ENCODE assay signal across 18 cellular contexts in genomic region chr3:187274977-187275338, GRCh38. TPM values are rescaled to one million over a fixed set of nuclear protein-coding genes. Genes with fewer than 3 reads are reported as not detected.
DNase-seq lines count a peak whose midpoint lies in the region; ATAC-seq lines count a peak whose summit lies in the region.
"Had no signal": no experiment of that assay in that cellular context is flagged by ENCODE, and none has a peak within 500 bp of the region (broad histone marks: within the 10 kb centered on the region; RNA-seq: fewer than 3 reads in every experiment).

No MANE protein-coding gene starts in this region.

- H3K4me2 ChIP-seq in mesenchymal stem cell (ENCODE audit: low read length, poor library complexity, severe bottlenecking) = no peak overlapping the region

- H3K27ac Mint-ChIP-seq in activated naive CD8-positive, alpha-beta T cell treated with anti-CD3 and anti-CD28 coated beads for 36 hours = no peak overlapping the region
- H3K27ac Mint-ChIP-seq: dendritic cell treated with granulocyte-macrophage colony-stimulating factor and Interleukin-4, amounts not matched to agents 40 ng/mL and 50 ng/mL, for 4 days; memory B cell had no signal

- peaks cover 6% of the 10 kb centered on the region; the same call in 1 of the 2 replicates for H3K9me3 ChIP-seq in NT2/D1 (ENCODE audit: insufficient read depth, low read length)
- peaks cover 6% of the 10 kb centered on the region for H3K9me3 ChIP-seq in mesenchymal stem cell (ENCODE audit: control insufficient read depth, low read length)
- H3K9me3 ChIP-seq: neutrophil, Peyer's patch had no signal

- no peak overlapping the region for H3K14ac ChIP-seq in mesenchymal stem cell (ENCODE audit: low read length in 2 of 2)

- peaks cover 3% of the 10 kb centered on the region for H3K27me3 Mint-ChIP-seq in activated naive CD8-positive, alpha-beta T cell treated with anti-CD3 and anti-CD28 coated beads for 36 hours

- H3K27ac ChIP-seq in mesenchymal stem cell (ENCODE audit: low read length, poor library complexity, severe bottlenecking) = no peak overlapping the region
- H3K27ac ChIP-seq: neutrophil, Peyer's patch had no signal

- no peaks in the 10 kb centered on the region for H3K36me3 ChIP-seq in NT2/D1 (ENCODE audit: insufficient read depth, insufficient read length, low read length)
- peaks cover 0 to 76% of the 10 kb centered on the region in 2 experiments for H3K36me3 ChIP-seq in mesenchymal stem cell (ENCODE audit: control insufficient read depth in 1 of 2, insufficient read depth in 2 of 2, low read depth in 1 of 2, low read length in 2 of 2)
- H3K36me3 ChIP-seq: neutrophil, Peyer's patch had no signal

- no peak overlapping the region for H3K4me3 Mint-ChIP-seq in activated naive CD8-positive, alpha-beta T cell treated with anti-CD3 and anti-CD28 coated beads for 36 hours
- H3K4me3 Mint-ChIP-seq: dendritic cell treated with granulocyte-macrophage colony-stimulating factor and Interleukin-4, amounts not matched to agents 40 ng/mL and 50 ng/mL, for 4 days; memory B cell had no signal

- DNase-seq in ELR (ENCODE audit: low read depth) (peak; percentile 44), NT2/D1 (ENCODE audit: low read depth, low spot score) (peak; percentile 94), mesenchymal stem cell (no peak), NOMO-1 treated with dmso at 0.1 percent for 144 hours (lab: John Stamatoyannopoulos, UW; ENCODE audit: unreplicated experiment) (no peak)
- no peak for DNase-seq in activated naive CD8-positive, alpha-beta T cell treated with anti-CD3 and anti-CD28 coated beads for 36 hours
- DNase-seq: activated effector memory CD4-positive, alpha-beta T cell treated with anti-CD3 and anti-CD28 coated beads, Interleukin-2, amount 50 U/mL, for 16 hours; hippocampal formation; NCI-H1105; NCI-H226; Peyer's patch; trophoblast cell had no signal

- ATAC-seq in esophagus mucosa (peak; percentile 39), HG03095 (IDR thresholded peaks at IDR 0.05; ENCODE audit: unreplicated experiment) (no peak), HG03196 (IDR thresholded peaks at IDR 0.05; ENCODE audit: unreplicated experiment) (no peak)

- H3K9ac ChIP-seq in NT2/D1 (ENCODE audit: insufficient read length, low read depth) (peak overlapping the region; percentile 45), mesenchymal stem cell (ENCODE audit: low read length) (no peak overlapping the region)

- H3K4me1 ChIP-seq in NT2/D1 (ENCODE audit: insufficient read depth, insufficient read length) (peaks cover 10% of the 10 kb centered on the region), mesenchymal stem cell (ENCODE audit: control insufficient read depth, insufficient read depth, low read depth, low read length) (peaks cover 2% of the 10 kb centered on the region)
- H3K4me1 ChIP-seq: Peyer's patch had no signal

- H3K79me1 ChIP-seq in mesenchymal stem cell (replicated peaks; ENCODE audit: low read length, poor library complexity, severe bottlenecking) = no peaks in the 10 kb centered on the region

- peak overlapping the region; percentile 46 to 61 for H3K4ac ChIP-seq in mesenchymal stem cell (ENCODE audit: low read depth in 1 of 2, low read length in 2 of 2)

- H3K36me3 Mint-ChIP-seq in activated naive CD8-positive, alpha-beta T cell treated with anti-CD3 and anti-CD28 coated beads for 36 hours = peaks cover 4% of the 10 kb centered on the region
- H3K36me3 Mint-ChIP-seq: memory B cell had no signal

- peak overlapping the region; percentile 71 for H4K91ac ChIP-seq in mesenchymal stem cell (ENCODE audit: low read length)

- peak overlapping the region; percentile 61 for H2BK15ac ChIP-seq in mesenchymal stem cell (ENCODE audit: low read depth, poor library complexity, severe bottlenecking)

- H3K4me1 Mint-ChIP-seq in activated naive CD8-positive, alpha-beta T cell treated with anti-CD3 and anti-CD28 coated beads for 36 hours = no peaks in the 10 kb centered on the region
- H3K4me1 Mint-ChIP-seq: memory B cell had no signal

- H2AK5ac ChIP-seq in mesenchymal stem cell (ENCODE audit: low read length, severe bottlenecking) = no peak overlapping the region

- peaks cover 5% of the 10 kb centered on the region for H3K9me3 Mint-ChIP-seq in activated naive CD8-positive, alpha-beta T cell treated with anti-CD3 and anti-CD28 coated beads for 36 hours
- H3K9me3 Mint-ChIP-seq: memory B cell had no signal

- H2BK12ac ChIP-seq in mesenchymal stem cell (ENCODE audit: low read length in 2 of 2) = peak overlapping the region; percentile 49 to 85

- H3K4me3 ChIP-seq in NT2/D1 (ENCODE audit: insufficient read length, low read depth) (peak overlapping the region; percentile 16), mesenchymal stem cell (ENCODE audit: insufficient read depth in 1 of 2, low read depth in 1 of 2, low read length in 2 of 2) (no peak overlapping the region)
- H3K4me3 ChIP-seq: Peyer's patch had no signal

- no peak overlapping the region for H3K23ac ChIP-seq in mesenchymal stem cell (ENCODE audit: low read length in 2 of 2)

- H2BK120ac ChIP-seq in mesenchymal stem cell (ENCODE audit: low read depth, low read length) = peak overlapping the region; percentile 80

- H4K8ac ChIP-seq in mesenchymal stem cell (ENCODE audit: low read length) = peak overlapping the region; percentile 70

- H3K27me3 ChIP-seq in NT2/D1 (ENCODE audit: insufficient read depth, insufficient read length) = no peaks in the 10 kb centered on the region
- no peaks in the 10 kb centered on the region for H3K27me3 ChIP-seq in mesenchymal stem cell (ENCODE audit: control insufficient read depth in 1 of 2, insufficient read depth in 1 of 2, low read length in 2 of 2)
- H3K27me3 ChIP-seq: Peyer's patch had no signal

- 30% methylated on average over 5 of the region's 5 CpGs for WGBS in mesenchymal stem cell

- H2BK5ac ChIP-seq in mesenchymal stem cell (ENCODE audit: low read depth, low read length, poor library complexity, severe bottlenecking) = no peak overlapping the region

- peak overlapping the region; percentile 54 to 67 for H3K18ac ChIP-seq in mesenchymal stem cell (ENCODE audit: low read depth in 1 of 2, low read length in 2 of 2)

- no peak overlapping the region for H2AFZ ChIP-seq in mesenchymal stem cell (ENCODE audit: low read depth, low read length)

RNA-seq across cellular contexts. Expression of gene MASP1, which starts 16.6 kb away (rescaled TPM):
- total RNA-seq in esophagus mucosa = 1.6 TPM
- polyA plus RNA-seq in mesenchymal stem cell (2013, experiment 1 of 2) = 57.8 TPM
- polyA plus RNA-seq in mesenchymal stem cell (2013, experiment 2 of 2) = 58.9 TPM
- total RNA-seq in activated naive CD8-positive, alpha-beta T cell treated with anti-CD3 and anti-CD28 coated beads for 36 hours = not detected
- total RNA-seq: activated CD8-positive, alpha-beta memory T cell treated with anti-CD3 and anti-CD28 coated beads for 36 hours had no signal

Comparison
In these comparisons a context has a peak if more than half of its experiments do, and no peak if none do; other contexts are left out.
1. DNase-seq: peak in ELR (single experiment) and NT2/D1 (single experiment); none in mesenchymal stem cell (single experiment), NOMO-1 treated with dmso at 0.1 percent for 144 hours (single experiment) and activated naive CD8-positive, alpha-beta T cell treated with anti-CD3 and anti-CD28 coated beads for 36 hours (single experiment).